Comparison of ENCODE assay signal across 3 cellular contexts in the genomic region with DNA sequence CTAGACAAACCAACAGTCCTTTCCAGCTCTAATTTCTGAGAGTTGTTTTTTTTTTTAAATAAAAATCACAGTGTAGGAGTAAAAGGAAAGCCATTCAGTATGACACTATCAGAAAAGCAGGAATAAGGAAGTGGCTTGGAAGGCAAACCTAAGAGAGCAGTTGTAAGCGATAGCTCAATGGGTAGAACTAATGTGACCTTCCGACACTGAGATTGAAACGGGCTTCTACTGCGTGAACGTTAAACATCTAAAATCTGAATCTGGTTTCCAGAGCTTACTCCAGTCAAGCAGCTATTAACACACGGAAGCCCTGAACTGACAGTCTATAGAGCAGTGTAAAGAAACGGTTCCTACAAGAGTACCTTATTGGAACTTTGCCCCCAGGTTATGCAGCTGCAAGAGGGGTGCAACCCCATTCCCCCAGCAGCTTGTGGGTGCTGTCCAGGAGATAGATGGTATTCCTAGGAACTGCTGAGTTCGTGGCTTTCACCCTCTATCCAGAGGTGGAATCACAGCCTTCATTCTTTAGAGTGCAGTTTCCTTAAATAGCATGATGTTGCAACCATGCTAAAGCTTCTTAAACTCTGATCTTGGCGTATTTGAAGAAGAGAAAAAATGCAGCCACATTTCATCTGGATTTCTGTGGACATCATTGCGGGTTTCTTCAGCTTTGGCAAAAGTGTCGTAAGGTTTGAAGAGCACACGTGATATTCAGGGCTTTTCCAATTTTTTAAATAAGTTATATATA.
TF ChIP-seq lines count a peak whose summit lies in the region.

No MANE protein-coding gene starts in this region.

TF ChIP-seq in IMR-90, 13 proteins besides CTCF, POLR2A, EP300 and RAD21:
- TF ChIP-seq MAZ (IDR thresholded peaks at IDR 0.05; ENCODE audit: borderline replicate concordance, low read depth, low read length) (no peak), MAFK (IDR thresholded peaks at IDR 0.05; ENCODE audit: low read depth, low read length) (peak; percentile 23; the same call in 1 of the 2 replicates), MXI1 (IDR thresholded peaks at IDR 0.05; ENCODE audit: borderline replicate concordance, low read depth, low read length) (no peak), CEBPB (IDR thresholded peaks at IDR 0.05; ENCODE audit: low read depth, low read length) (peak; percentile 98), NFE2L2 (IDR thresholded peaks at IDR 0.05; ENCODE audit: low read depth, low read length) (no peak), FOS (IDR thresholded peaks at IDR 0.05; ENCODE audit: low read depth, low read length) (peak; percentile 24; the same call in 1 of the 2 replicates), RCOR1 (IDR thresholded peaks at IDR 0.05; ENCODE audit: insufficient replicate concordance, low read length) (no peak), BHLHE40 (IDR thresholded peaks at IDR 0.05; ENCODE audit: low read depth, low read length) (peak; percentile 61; the same call in 1 of the 2 replicates), SMC3 (IDR thresholded peaks at IDR 0.05; ENCODE audit: low read depth, low read length) (no peak; the same call in 1 of the 2 replicates), CHD1 (IDR thresholded peaks at IDR 0.05; ENCODE audit: low read depth, low read length) (0 out of 2 replicates have a peak, but pooled peaks have one; percentile 83), RFX5 (IDR thresholded peaks at IDR 0.05; ENCODE audit: low read depth, low read length) (no peak)
- TF ChIP-seq, protein P1, sequence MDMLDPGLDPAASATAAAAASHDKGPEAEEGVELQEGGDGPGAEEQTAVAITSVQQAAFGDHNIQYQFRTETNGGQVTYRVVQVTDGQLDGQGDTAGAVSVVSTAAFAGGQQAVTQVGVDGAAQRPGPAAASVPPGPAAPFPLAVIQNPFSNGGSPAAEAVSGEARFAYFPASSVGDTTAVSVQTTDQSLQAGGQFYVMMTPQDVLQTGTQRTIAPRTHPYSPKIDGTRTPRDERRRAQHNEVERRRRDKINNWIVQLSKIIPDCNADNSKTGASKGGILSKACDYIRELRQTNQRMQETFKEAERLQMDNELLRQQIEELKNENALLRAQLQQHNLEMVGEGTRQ (IDR thresholded peaks at IDR 0.05; ENCODE audit: low read depth, low read length): peak; percentile 78
- TF ChIP-seq, protein P2, sequence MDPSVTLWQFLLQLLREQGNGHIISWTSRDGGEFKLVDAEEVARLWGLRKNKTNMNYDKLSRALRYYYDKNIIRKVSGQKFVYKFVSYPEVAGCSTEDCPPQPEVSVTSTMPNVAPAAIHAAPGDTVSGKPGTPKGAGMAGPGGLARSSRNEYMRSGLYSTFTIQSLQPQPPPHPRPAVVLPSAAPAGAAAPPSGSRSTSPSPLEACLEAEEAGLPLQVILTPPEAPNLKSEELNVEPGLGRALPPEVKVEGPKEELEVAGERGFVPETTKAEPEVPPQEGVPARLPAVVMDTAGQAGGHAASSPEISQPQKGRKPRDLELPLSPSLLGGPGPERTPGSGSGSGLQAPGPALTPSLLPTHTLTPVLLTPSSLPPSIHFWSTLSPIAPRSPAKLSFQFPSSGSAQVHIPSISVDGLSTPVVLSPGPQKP (IDR thresholded peaks at IDR 0.05; ENCODE audit: borderline replicate concordance, low read depth, low read length): no peak

TF ChIP-seq in SK-N-SH treated with all-trans-retinoic acid at 6 μM for 48 hours, 23 proteins besides CTCF, POLR2A, EP300 and RAD21:
- TF ChIP-seq, protein P3, sequence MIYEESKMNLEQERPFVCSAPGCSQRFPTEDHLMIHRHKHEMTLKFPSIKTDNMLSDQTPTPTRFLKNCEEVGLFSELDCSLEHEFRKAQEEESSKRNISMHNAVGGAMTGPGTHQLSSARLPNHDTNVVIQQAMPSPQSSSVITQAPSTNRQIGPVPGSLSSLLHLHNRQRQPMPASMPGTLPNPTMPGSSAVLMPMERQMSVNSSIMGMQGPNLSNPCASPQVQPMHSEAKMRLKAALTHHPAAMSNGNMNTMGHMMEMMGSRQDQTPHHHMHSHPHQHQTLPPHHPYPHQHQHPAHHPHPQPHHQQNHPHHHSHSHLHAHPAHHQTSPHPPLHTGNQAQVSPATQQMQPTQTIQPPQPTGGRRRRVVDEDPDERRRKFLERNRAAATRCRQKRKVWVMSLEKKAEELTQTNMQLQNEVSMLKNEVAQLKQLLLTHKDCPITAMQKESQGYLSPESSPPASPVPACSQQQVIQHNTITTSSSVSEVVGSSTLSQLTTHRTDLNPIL (CRISPR knock-in tag; IDR thresholded peaks at IDR 0.05; ENCODE audit: low read depth): no peak
- 0 out of 2 replicates have a peak, but pooled peaks have one; percentile 15 for TF ChIP-seq RARB (CRISPR knock-in tag; IDR thresholded peaks at IDR 0.05)
- peak; percentile 30; the same call in 1 of the 2 replicates for TF ChIP-seq ZC3H10 (CRISPR knock-in tag; IDR thresholded peaks at IDR 0.05)

TF ChIP-seq in endothelial cell of umbilical vein, 7 proteins besides CTCF, POLR2A, EP300 and RAD21:
- no peak for TF ChIP-seq EZH2 (IDR thresholded peaks at IDR 0.05; ENCODE audit: borderline replicate concordance, low read depth, low read length, severe bottlenecking)
- TF ChIP-seq POLR2AphosphoS5 (IDR thresholded peaks at IDR 0.05; ENCODE audit: insufficient read depth, low read depth, low read length): no peak
- TF ChIP-seq GATA2 (IDR thresholded peaks at IDR 0.05; ENCODE audit: insufficient read depth, insufficient read length, low read depth, low read length): no peak
- no peak for TF ChIP-seq JUN (IDR thresholded peaks at IDR 0.05; ENCODE audit: borderline replicate concordance, insufficient read depth, insufficient read length, low read depth)
- TF ChIP-seq MYC (IDR thresholded peaks at IDR 0.05; ENCODE audit: low read depth, low read length): no peak
- TF ChIP-seq, protein P4, sequence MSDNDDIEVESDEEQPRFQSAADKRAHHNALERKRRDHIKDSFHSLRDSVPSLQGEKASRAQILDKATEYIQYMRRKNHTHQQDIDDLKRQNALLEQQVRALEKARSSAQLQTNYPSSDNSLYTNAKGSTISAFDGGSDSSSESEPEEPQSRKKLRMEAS (IDR thresholded peaks at IDR 0.05; ENCODE audit: insufficient read depth, insufficient read length): no peak
- TF ChIP-seq FOS (IDR thresholded peaks at IDR 0.05; ENCODE audit: borderline replicate concordance, insufficient read depth, low read length): no peak
